14 cellular contexts compared by ENCODE assay signal in genomic region chr20:36726168-36726567, GRCh38.
"Had no signal": no experiment of that assay in that cellular context is flagged by ENCODE, and none has a peak within 500 bp of the region (broad histone marks: within the 10 kb centered on the region; RNA-seq: fewer than 3 reads in every experiment).

No MANE protein-coding gene starts in this region.

- H3K27ac Mint-ChIP-seq: neural progenitor cell; stimulated activated naive CD8-positive, alpha-beta T cell treated with anti-CD3 and anti-CD28 coated beads, Interleukin-15, amount 100 ng/mL, for 72 hours; T-cell had no signal

- H3K9me3 Mint-ChIP-seq: central memory CD8-positive, alpha-beta T cell; neural progenitor cell; stimulated activated naive CD8-positive, alpha-beta T cell treated with anti-CD3 and anti-CD28 coated beads, Interleukin-15, amount 100 ng/mL, for 72 hours; T-cell; WTC11 had no signal

- H3K9ac ChIP-seq: neural progenitor cell had no signal

- H2AFZ ChIP-seq: neural progenitor cell had no signal

- H3K36me3 Mint-ChIP-seq: neural progenitor cell had no signal

- H3K27me3 ChIP-seq: esophagus muscularis mucosa, neural progenitor cell, pancreas, testis had no signal

- H3K27ac ChIP-seq: esophagus muscularis mucosa, neural progenitor cell, pancreas, testis had no signal

- H3K4me2 ChIP-seq: neural progenitor cell had no signal

- DNase-seq: activated CD4-positive, alpha-beta T cell treated with anti-CD3 and anti-CD28 coated beads for 48 hours; activated CD8-positive, alpha-beta memory T cell treated with anti-CD3 and anti-CD28 coated beads for 24 hours; activated naive CD4-positive, alpha-beta T cell treated with Interleukin-2 at 50 U/mL for 16 hours; foreskin melanocyte; stimulated activated CD4-positive, alpha-beta T cell treated with anti-CD3 and anti-CD28 coated beads, Interleukin-15, amount 100 ng/mL, for 24 hours; stimulated activated CD4-positive, alpha-beta T cell treated with anti-CD3 and anti-CD28 coated beads, Interleukin-4, amount 100 ng/mL, for 24 hours; stimulated activated naive CD8-positive, alpha-beta T cell treated with anti-CD3 and anti-CD28 coated beads, Interleukin-15, amount 100 ng/mL, for 72 hours; T-cell; testis had no signal

- ATAC-seq: pancreas; stimulated activated naive CD8-positive, alpha-beta T cell treated with anti-CD3 and anti-CD28 coated beads, Interleukin-15, amount 100 ng/mL, for 72 hours; T-cell; WTC11 had no signal

- H3K36me3 ChIP-seq: neural progenitor cell, pancreas had no signal

- H3K4me3 Mint-ChIP-seq: central memory CD8-positive, alpha-beta T cell; neural progenitor cell; stimulated activated naive CD8-positive, alpha-beta T cell treated with anti-CD3 and anti-CD28 coated beads, Interleukin-15, amount 100 ng/mL, for 72 hours; T-cell; WTC11 had no signal

- H3K9me3 ChIP-seq: esophagus muscularis mucosa, pancreas, testis had no signal

- H3K4me1 Mint-ChIP-seq: neural progenitor cell had no signal

- H3K4me3 ChIP-seq: esophagus muscularis mucosa, neural progenitor cell, pancreas, testis had no signal

- H3K4me1 ChIP-seq: neural progenitor cell, pancreas had no signal

- H3K27me3 Mint-ChIP-seq: central memory CD8-positive, alpha-beta T cell; stimulated activated naive CD8-positive, alpha-beta T cell treated with anti-CD3 and anti-CD28 coated beads, Interleukin-15, amount 100 ng/mL, for 72 hours; T-cell had no signal
